ENCODE assay signal across 1 cellular context in genomic region chr20:37406010-37406998, GRCh38.
TF ChIP-seq lines count a peak whose summit lies in the region.

No MANE protein-coding gene starts in this region.

TF ChIP-seq in K562, 482 proteins besides CTCF, POLR2A, EP300 and RAD21 (continued from another document and continues in another):
- TF ChIP-seq ZBTB40 (IDR thresholded peaks at IDR 0.05) = 0 out of 2 replicates have a peak, but pooled peaks have one; percentile 42
- TF ChIP-seq ZBTB40 (CRISPR knock-in tag; IDR thresholded peaks at IDR 0.05) = no peak
- no peak for TF ChIP-seq ZNF324 (CRISPR knock-in tag; IDR thresholded peaks at IDR 0.05)
- no peak for TF ChIP-seq ZNF12 (CRISPR knock-in tag; IDR thresholded peaks at IDR 0.05)
- no peak for TF ChIP-seq DEAF1 (CRISPR knock-in tag; IDR thresholded peaks at IDR 0.05)
- no peak for TF ChIP-seq SRF (CRISPR knock-in tag; IDR thresholded peaks at IDR 0.05)
- TF ChIP-seq SIRT6 (IDR thresholded peaks at IDR 0.05; ENCODE audit: low read depth, low read length) = no peak
- no peak for TF ChIP-seq NR2C1 (IDR thresholded peaks at IDR 0.05)
- no peak for TF ChIP-seq NR2C1 (tag; IDR thresholded peaks at IDR 0.05)
- no peak for TF ChIP-seq ID3 (CRISPR knock-in tag; IDR thresholded peaks at IDR 0.05)
- TF ChIP-seq ID3 (tag; IDR thresholded peaks at IDR 0.05) = 0 out of 2 replicates have a peak, but pooled peaks have one; percentile 32
- no peak for TF ChIP-seq TEAD4 (IDR thresholded peaks at IDR 0.05; ENCODE audit: low read length)
- TF ChIP-seq TEAD4 (CRISPR knock-in tag; IDR thresholded peaks at IDR 0.05; ENCODE audit: borderline replicate concordance) = no peak
- TF ChIP-seq PHF20 (IDR thresholded peaks at IDR 0.05; ENCODE audit: partially characterized antibody) = no peak
- TF ChIP-seq CHD4 (IDR thresholded peaks at IDR 0.05; ENCODE audit: insufficient read depth, insufficient replicate concordance, low read depth, low read length, poor library complexity, severe bottlenecking) = no peak
- no peak for TF ChIP-seq ZNF778 (CRISPR knock-in tag; IDR thresholded peaks at IDR 0.05)
- TF ChIP-seq ZNF551 (CRISPR knock-in tag; IDR thresholded peaks at IDR 0.05) = no peak
- no peak for TF ChIP-seq HMGXB4 (CRISPR knock-in tag; IDR thresholded peaks at IDR 0.05)
- TF ChIP-seq RBFOX2 (IDR thresholded peaks at IDR 0.05; ENCODE audit: low read depth, low read length) = peak; percentile 76
- no peak for TF ChIP-seq IRF9 (tag; IDR thresholded peaks at IDR 0.05)
- TF ChIP-seq KHSRP (IDR thresholded peaks at IDR 0.05) = no peak
- TF ChIP-seq SAFB (IDR thresholded peaks at IDR 0.05; ENCODE audit: borderline replicate concordance, low read depth, low read length) = peak; percentile 55; the same call in 1 of the 2 replicates
- TF ChIP-seq, protein P1, sequence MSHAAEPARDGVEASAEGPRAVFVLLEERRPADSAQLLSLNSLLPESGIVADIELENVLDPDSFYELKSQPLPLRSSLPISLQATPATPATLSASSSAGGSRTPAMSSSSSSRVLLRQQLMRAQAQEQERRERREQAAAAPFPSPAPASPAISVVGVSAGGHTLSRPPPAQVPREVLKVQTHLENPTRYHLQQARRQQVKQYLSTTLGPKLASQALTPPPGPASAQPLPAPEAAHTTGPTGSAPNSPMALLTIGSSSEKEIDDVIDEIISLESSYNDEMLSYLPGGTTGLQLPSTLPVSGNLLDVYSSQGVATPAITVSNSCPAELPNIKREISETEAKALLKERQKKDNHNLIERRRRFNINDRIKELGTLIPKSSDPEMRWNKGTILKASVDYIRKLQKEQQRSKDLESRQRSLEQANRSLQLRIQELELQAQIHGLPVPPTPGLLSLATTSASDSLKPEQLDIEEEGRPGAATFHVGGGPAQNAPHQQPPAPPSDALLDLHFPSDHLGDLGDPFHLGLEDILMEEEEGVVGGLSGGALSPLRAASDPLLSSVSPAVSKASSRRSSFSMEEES (CRISPR knock-in tag; IDR thresholded peaks at IDR 0.05) = no peak
- TF ChIP-seq TOE1 (IDR thresholded peaks at IDR 0.05; ENCODE audit: borderline replicate concordance) = no peak
- 0 out of 2 replicates have a peak, but pooled peaks have one; percentile 41 for TF ChIP-seq TOE1 (CRISPR knock-in tag; IDR thresholded peaks at IDR 0.05; ENCODE audit: borderline replicate concordance, low read depth)
- TF ChIP-seq MYNN (IDR thresholded peaks at IDR 0.05) = no peak
- TF ChIP-seq MYNN (CRISPR knock-in tag; IDR thresholded peaks at IDR 0.05) = no peak
- TF ChIP-seq, protein P2, sequence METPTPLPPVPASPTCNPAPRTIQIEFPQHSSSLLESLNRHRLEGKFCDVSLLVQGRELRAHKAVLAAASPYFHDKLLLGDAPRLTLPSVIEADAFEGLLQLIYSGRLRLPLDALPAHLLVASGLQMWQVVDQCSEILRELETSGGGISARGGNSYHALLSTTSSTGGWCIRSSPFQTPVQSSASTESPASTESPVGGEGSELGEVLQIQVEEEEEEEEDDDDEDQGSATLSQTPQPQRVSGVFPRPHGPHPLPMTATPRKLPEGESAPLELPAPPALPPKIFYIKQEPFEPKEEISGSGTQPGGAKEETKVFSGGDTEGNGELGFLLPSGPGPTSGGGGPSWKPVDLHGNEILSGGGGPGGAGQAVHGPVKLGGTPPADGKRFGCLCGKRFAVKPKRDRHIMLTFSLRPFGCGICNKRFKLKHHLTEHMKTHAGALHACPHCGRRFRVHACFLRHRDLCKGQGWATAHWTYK (CRISPR knock-in tag; IDR thresholded peaks at IDR 0.05) = no peak
- TF ChIP-seq ZBTB49 (CRISPR knock-in tag; IDR thresholded peaks at IDR 0.05; ENCODE audit: borderline replicate concordance) = no peak
- TF ChIP-seq HSF4 (CRISPR knock-in tag; IDR thresholded peaks at IDR 0.05; ENCODE audit: borderline replicate concordance) = no peak
- TF ChIP-seq ZBTB26 (CRISPR knock-in tag; IDR thresholded peaks at IDR 0.05) = no peak
- no peak for TF ChIP-seq SLC30A9 (CRISPR knock-in tag; IDR thresholded peaks at IDR 0.05)
- TF ChIP-seq HMBOX1 (IDR thresholded peaks at IDR 0.05) = no peak
